In genomic region chr11:103528046-103528445, GRCh38 we compare ENCODE assay signal across 2 cellular contexts.
TF ChIP-seq lines count a peak whose summit lies in the region.

No MANE protein-coding gene starts in this region.

TF ChIP-seq in IMR-90, 13 proteins besides CTCF, POLR2A, EP300 and RAD21:
- TF ChIP-seq CEBPB (IDR thresholded peaks at IDR 0.05; ENCODE audit: low read depth, low read length) = peak; percentile 55
- no peak for TF ChIP-seq NFE2L2 (IDR thresholded peaks at IDR 0.05; ENCODE audit: low read depth, low read length)

TF ChIP-seq in endothelial cell of umbilical vein, 7 proteins besides CTCF, POLR2A, EP300 and RAD21:
- TF ChIP-seq POLR2AphosphoS5 (IDR thresholded peaks at IDR 0.05; ENCODE audit: insufficient read depth, low read depth, low read length) = no peak
- no peak for TF ChIP-seq MAX (IDR thresholded peaks at IDR 0.05; ENCODE audit: insufficient read depth, insufficient read length)
- no peak for TF ChIP-seq GATA2 (IDR thresholded peaks at IDR 0.05; ENCODE audit: insufficient read depth, insufficient read length, low read depth, low read length)
- no peak for TF ChIP-seq EZH2 (IDR thresholded peaks at IDR 0.05; ENCODE audit: borderline replicate concordance, low read depth, low read length, severe bottlenecking)
- no peak for TF ChIP-seq JUN (IDR thresholded peaks at IDR 0.05; ENCODE audit: borderline replicate concordance, insufficient read depth, insufficient read length, low read depth)
